16 cellular contexts compared by ENCODE assay signal in genomic region chr11:12003815-12004214, GRCh38. TPM values are rescaled to one million over a fixed set of nuclear protein-coding genes. Genes with fewer than 3 reads are reported as not detected.
DNase-seq lines count a peak whose midpoint lies in the region; ATAC-seq and TF ChIP-seq lines count a peak whose summit lies in the region.
"Had no signal": no experiment of that assay in that cellular context is flagged by ENCODE, and none has a peak within 500 bp of the region (broad histone marks: within the 10 kb centered on the region; RNA-seq: fewer than 3 reads in every experiment).

No MANE protein-coding gene starts in this region.

- no peak for TF ChIP-seq POLR2A in vagina (IDR thresholded peaks at IDR 0.05)

- H3K36me3 ChIP-seq in left ventricle myocardium inferior, result peaks cover 33% of the 10 kb centered on the region
- peaks cover 0 to 37% (median 16%) of the 10 kb centered on the region in 9 donors for H3K36me3 ChIP-seq in heart right ventricle
- peaks cover 8 to 23% of the 10 kb centered on the region in 2 donors for H3K36me3 ChIP-seq in ascending aorta
- H3K36me3 ChIP-seq in vagina, result peaks cover 0 to 10% of the 10 kb centered on the region in 2 donors
- H3K36me3 ChIP-seq in CD4-positive, alpha-beta memory T cell (ENCODE audit: insufficient read depth, low read length), result no peaks in the 10 kb centered on the region
- H3K36me3 ChIP-seq: BLaER1, HAP-1 had no signal

- WGBS in heart right ventricle, 2 donors, result 66 to 69% methylated on average over 4 of the region's 4 CpGs

- no peaks in the 10 kb centered on the region for H3K9me3 Mint-ChIP-seq in osteocyte (ENCODE audit: unreplicated experiment)
- no peaks in the 10 kb centered on the region for H3K9me3 Mint-ChIP-seq in CD4-positive, alpha-beta memory T cell
- H3K9me3 Mint-ChIP-seq: CD8-positive, alpha-beta T cell had no signal

- no peak overlapping the region for H3K4me3 Mint-ChIP-seq in osteocyte (ENCODE audit: unreplicated experiment)
- H3K4me3 Mint-ChIP-seq in CD4-positive, alpha-beta memory T cell, result no peak overlapping the region
- H3K4me3 Mint-ChIP-seq: CD14-positive monocyte; CD8-positive, alpha-beta T cell had no signal

- peaks cover 18% of the 10 kb centered on the region for H3K27me3 ChIP-seq in left ventricle myocardium inferior (ENCODE audit: low read depth)
- peaks cover 0 to 45% (median 7%) of the 10 kb centered on the region in 7 donors for H3K27me3 ChIP-seq in heart right ventricle
- no peaks in the 10 kb centered on the region for H3K27me3 ChIP-seq in ascending aorta
- H3K27me3 ChIP-seq in vagina, result no peaks in the 10 kb centered on the region
- H3K27me3 ChIP-seq in CD4-positive, alpha-beta memory T cell (ENCODE audit: insufficient read depth, low read length), result peaks cover 46% of the 10 kb centered on the region

- peaks cover 22% of the 10 kb centered on the region for H3K36me3 Mint-ChIP-seq in osteocyte (ENCODE audit: unreplicated experiment)
- no peaks in the 10 kb centered on the region for H3K36me3 Mint-ChIP-seq in CD4-positive, alpha-beta memory T cell
- H3K36me3 Mint-ChIP-seq: CD14-positive monocyte; CD8-positive, alpha-beta T cell had no signal

- peak overlapping the region; percentile 56 for H3K27ac Mint-ChIP-seq in osteocyte (ENCODE audit: unreplicated experiment)
- no peak overlapping the region for H3K27ac Mint-ChIP-seq in CD4-positive, alpha-beta memory T cell
- H3K27ac Mint-ChIP-seq: CD14-positive monocyte; CD8-positive, alpha-beta T cell had no signal

- intact Hi-C loops in left ventricle myocardium inferior (cut with micrococcal nuclease) (no loop called here), heart right ventricle (cut with DNase I) (no loop called here), ascending aorta (cut with DNase I) (no loop called here), vagina (cut with DNase I) (no loop called here)
- intact Hi-C loops in CD4-positive, alpha-beta memory T cell (cut with micrococcal nuclease), result no loop called here

- CTCF ChIA-PET in CD4-positive, alpha-beta memory T cell (lab: Charles Lee; ENCODE audit: partially characterized antibody), result interaction anchor here (2.2 kb wide), 1 partner anchor 278 kb away, joined by 6 read pairs; no protein-coding TSS in a partner anchor

- no peaks in the 10 kb centered on the region for H3K9me3 ChIP-seq in left ventricle myocardium inferior (replicated peaks)
- H3K9me3 ChIP-seq in heart right ventricle, result no peaks in the 10 kb centered on the region
- H3K9me3 ChIP-seq in ascending aorta, result no peaks in the 10 kb centered on the region
- no peaks in the 10 kb centered on the region for H3K9me3 ChIP-seq in vagina
- H3K9me3 ChIP-seq in CD4-positive, alpha-beta memory T cell (ENCODE audit: control insufficient read depth in 1 of 2, low read length in 2 of 2), result no peaks in the 10 kb centered on the region
- H3K9me3 ChIP-seq: HAP-1 had no signal

- H3K4me1 ChIP-seq in left ventricle myocardium inferior (peaks cover 56% of the 10 kb centered on the region), heart right ventricle (peaks cover 6 to 54% (median 40%) of the 10 kb centered on the region in 9 donors), ascending aorta (peaks cover 3 to 30% of the 10 kb centered on the region in 2 donors), vagina (peaks cover 44% of the 10 kb centered on the region)
- peaks cover 8% of the 10 kb centered on the region for H3K4me1 ChIP-seq in CD4-positive, alpha-beta memory T cell (ENCODE audit: insufficient read depth, low read length)
- H3K4me1 ChIP-seq: BLaER1 had no signal

- peaks cover 59% of the 10 kb centered on the region for H3K4me1 Mint-ChIP-seq in osteocyte (ENCODE audit: unreplicated experiment)
- H3K4me1 Mint-ChIP-seq in CD4-positive, alpha-beta memory T cell, result peaks cover 7 to 20% (median 12%) of the 10 kb centered on the region in 4 donors

- H3K27ac ChIP-seq in left ventricle myocardium inferior (replicated peaks) (peak overlapping the region; percentile 86), heart right ventricle (peak overlapping the region in 2 of 10 donors; percentile 12 to 58), ascending aorta (peak overlapping the region; percentile 43 to 88), vagina (peak overlapping the region; percentile 42)
- H3K27ac ChIP-seq in CD4-positive, alpha-beta memory T cell (ENCODE audit: low read depth, low read length), result no peak overlapping the region
- H3K27ac ChIP-seq: BLaER1, GM23248 had no signal

- TF ChIP-seq CTCF in left ventricle myocardium inferior (IDR thresholded peaks at IDR 0.05; ENCODE audit: borderline replicate concordance) (no peak), heart right ventricle (IDR thresholded peaks at IDR 0.05) (no peak), ascending aorta (IDR thresholded peaks at IDR 0.05) (no peak), osteocyte (IDR thresholded peaks at IDR 0.05) (no peak), vagina (IDR thresholded peaks at IDR 0.05) (no peak)

- no peaks in the 10 kb centered on the region for H3K27me3 Mint-ChIP-seq in osteocyte (ENCODE audit: unreplicated experiment)
- H3K27me3 Mint-ChIP-seq in CD4-positive, alpha-beta memory T cell, result peaks cover 50 to 51% of the 10 kb centered on the region in 2 donors

- ATAC-seq in heart right ventricle (no peak), GM21717 (IDR thresholded peaks at IDR 0.05; ENCODE audit: unreplicated experiment) (no peak)
- ATAC-seq: CD8-positive, alpha-beta T cell had no signal

- no peak overlapping the region for H3K4me3 ChIP-seq in left ventricle myocardium inferior
- no peak overlapping the region for H3K4me3 ChIP-seq in heart right ventricle
- no peak overlapping the region for H3K4me3 ChIP-seq in ascending aorta
- no peak overlapping the region for H3K4me3 ChIP-seq in vagina
- no peak overlapping the region for H3K4me3 ChIP-seq in CD4-positive, alpha-beta memory T cell (ENCODE audit: low read length in 2 of 2)
- H3K4me3 ChIP-seq: BLaER1, GM23248, HAP-1 had no signal

- POLR2A ChIA-PET in CD4-positive, alpha-beta memory T cell (lab: Charles Lee; ENCODE audit: partially characterized antibody), result no interaction called here

- no peak for DNase-seq in left ventricle myocardium inferior
- no peak for DNase-seq in heart right ventricle
- DNase-seq in ascending aorta (ENCODE audit: low spot score in 2 of 2), result no peak
- no peak for DNase-seq in osteocyte (ENCODE audit: extremely low spot score, unreplicated experiment)
- DNase-seq in vagina (ENCODE audit: extremely low spot score in 2 of 2), result no peak
- no peak for DNase-seq in CD4-positive, alpha-beta memory T cell
- DNase-seq: 8988T; Calu3; CD8-positive, alpha-beta T cell; DMS 273 treated with DMSO at 0.1 percent for 48 hours; GM23248 had no signal

RNA-seq across cellular contexts. Expression of gene DKK3, which starts 4.6 kb away (rescaled TPM):
- total RNA-seq in left ventricle myocardium inferior, result 769 TPM
- total RNA-seq in heart right ventricle, result 1,000 to 10,000 TPM in 1 of 10 donors, 100 to 1,000 TPM in 9; 314 to 1,034 (median 652) TPM
- 100 to 1,000 TPM; 113 to 254 TPM for polyA plus RNA-seq in heart right ventricle
- total RNA-seq in ascending aorta, result 433 TPM
- 548 and 587 TPM in 2 replicates for total RNA-seq in osteocyte
- 110 TPM for total RNA-seq in vagina
- under 1 TPM in 1 of 2 experiments, not detected in 1; 0.89 TPM for total RNA-seq in CD4-positive, alpha-beta memory T cell
- 1 to 10 TPM; 2.9 to 3.1 TPM for polyA plus RNA-seq in CD4-positive, alpha-beta memory T cell
- total RNA-seq: HT-29 had no signal
- polyA plus RNA-seq: CD14-positive monocyte had no signal

Comparison
In these comparisons a context has a peak if more than half of its experiments do, and no peak if none do; other contexts are left out.
1. RNA of gene DKK3, which starts 4.6 kb away (total RNA-seq): 769 TPM in left ventricle myocardium inferior (single experiment), 314 to 1,034 TPM in heart right ventricle, 548 to 587 TPM in osteocyte, 433 TPM in ascending aorta (single experiment) and 110 TPM in vagina (single experiment); 0.89 TPM in CD4-positive, alpha-beta memory T cell; every median in the first group is over 10 times any median in the second.